In genomic region chr5:81626524-81626923, GRCh38 we compare ENCODE assay signal across 11 cellular contexts.
A peak's percentile ranks its signal among the peaks of the same experiment; 100 is the strongest.
DNase-seq lines count a peak whose midpoint lies in the region; ATAC-seq, FAIRE-seq and TF ChIP-seq lines count a peak whose summit lies in the region.
"Had no signal": no experiment of that assay in that cellular context is flagged by ENCODE, and none has a peak within 500 bp of the region (broad histone marks: within the 10 kb centered on the region; RNA-seq: fewer than 3 reads in every experiment).

No MANE protein-coding gene starts in this region.

- no peak overlapping the region for H2BK5ac ChIP-seq in mesendoderm (ENCODE audit: low read length)

- H3K4me1 ChIP-seq in astrocyte (ENCODE audit: insufficient read depth, low read length) (peaks cover 6% of the 10 kb centered on the region), mesendoderm (ENCODE audit: control insufficient read depth, low read depth, low read length) (no peaks in the 10 kb centered on the region), tibial nerve (peaks cover 0 to 6% (median 0%) of the 10 kb centered on the region in 4 donors)

- no peak overlapping the region for H2AK5ac ChIP-seq in mesendoderm (ENCODE audit: low read length)

- H3K9me3 Mint-ChIP-seq in astrocyte (ENCODE audit: unreplicated experiment): no peaks in the 10 kb centered on the region

- H3K27me3 ChIP-seq in astrocyte (ENCODE audit: insufficient read depth, low read length) (no peaks in the 10 kb centered on the region), mesendoderm (ENCODE audit: insufficient read depth, low read length, poor library complexity) (no peaks in the 10 kb centered on the region), tibial nerve (no peaks in the 10 kb centered on the region)

- peak overlapping the region; percentile 95 for H3K27ac Mint-ChIP-seq in astrocyte (ENCODE audit: unreplicated experiment)
- H3K27ac Mint-ChIP-seq: endodermal cell, T-cell had no signal

- no peaks in the 10 kb centered on the region for H3K79me1 ChIP-seq in mesendoderm (ENCODE audit: low read length)

- TF ChIP-seq POLR2A in tibial nerve (IDR thresholded peaks at IDR 0.05): no peak

- H3K4ac ChIP-seq in mesendoderm (ENCODE audit: low read depth, low read length): no peak overlapping the region

- H3K4me2 ChIP-seq in astrocyte (ENCODE audit: low read length): peak overlapping the region; percentile 57
- no peak overlapping the region for H3K4me2 ChIP-seq in mesendoderm (ENCODE audit: low read length)

- no peak overlapping the region for H3K56ac ChIP-seq in mesendoderm (ENCODE audit: low read length)

- no peaks in the 10 kb centered on the region for H3K79me2 ChIP-seq in astrocyte (ENCODE audit: insufficient read depth, low read length)
- H3K79me2 ChIP-seq in mesendoderm (ENCODE audit: control insufficient read depth, insufficient read depth, low read length): no peaks in the 10 kb centered on the region

- H2AFZ ChIP-seq in astrocyte (ENCODE audit: low read depth, low read length): no peak overlapping the region

- no CpG with 5 or more reads among the region's 1 CpG for WGBS in mesendoderm (ENCODE audit: extremely low coverage, insufficient coverage, low lambda C conversion rate)
- WGBS in tibial nerve, 2 donors: 5 to 15% methylated on average over 1 of the region's 1 CpG

- H3K4me1 Mint-ChIP-seq in astrocyte (ENCODE audit: low read depth, unreplicated experiment): peaks cover 28% of the 10 kb centered on the region

- H3K27ac ChIP-seq in astrocyte (ENCODE audit: low read depth, low read length): peak overlapping the region; percentile 28
- no peak overlapping the region for H3K27ac ChIP-seq in mesendoderm (ENCODE audit: low read depth, low read length)
- H3K27ac ChIP-seq in tibial nerve: no peak overlapping the region

- no peak overlapping the region for H4K5ac ChIP-seq in mesendoderm (ENCODE audit: low read length)

- H3K36me3 Mint-ChIP-seq in astrocyte (ENCODE audit: low read depth, unreplicated experiment): peaks cover 3% of the 10 kb centered on the region

- no peaks in the 10 kb centered on the region for H4K20me1 ChIP-seq in astrocyte (ENCODE audit: insufficient read depth, low read length)

- no peak for TF ChIP-seq CTCF in astrocyte (IDR thresholded peaks at IDR 0.05; ENCODE audit: insufficient read depth, low read depth, low read length)
- no peak for TF ChIP-seq CTCF in tibial nerve (IDR thresholded peaks at IDR 0.05)

- no peak for TF ChIP-seq EP300 in tibial nerve (IDR thresholded peaks at IDR 0.05)

- no peak overlapping the region for H3K23ac ChIP-seq in mesendoderm (ENCODE audit: low read length)

- H3K9ac ChIP-seq in astrocyte (ENCODE audit: low read length): no peak overlapping the region
- H3K9ac ChIP-seq in mesendoderm (ENCODE audit: low read length): no peak overlapping the region

- H3K4me3 ChIP-seq in astrocyte (ENCODE audit: insufficient read depth, low read depth, low read length): no peak overlapping the region
- H3K4me3 ChIP-seq in mesendoderm (ENCODE audit: low read length): no peak overlapping the region
- no peak overlapping the region for H3K4me3 ChIP-seq in tibial nerve

- no peak overlapping the region for H3K4me3 Mint-ChIP-seq in astrocyte (ENCODE audit: unreplicated experiment)
- H3K4me3 Mint-ChIP-seq: endodermal cell, T-cell had no signal

- no peak overlapping the region for H3K18ac ChIP-seq in mesendoderm (ENCODE audit: low read length)

- no peaks in the 10 kb centered on the region for H3K27me3 Mint-ChIP-seq in astrocyte (ENCODE audit: low read depth, unreplicated experiment)
- H3K27me3 Mint-ChIP-seq: T-cell had no signal

- DNase-seq in AG20443 (ENCODE audit: low spot score) (peak; percentile 13), HT1080 (ENCODE audit: low read depth) (peak; percentile 96), astrocyte (ENCODE audit: low read depth) (peak; percentile 87), kidney glomerular epithelial cell (lab: John Stamatoyannopoulos, UW) (peak; percentile 83), OCI-M2 (lab: John Stamatoyannopoulos, UW; ENCODE audit: unreplicated experiment) (no peak), mesendoderm (no peak), tibial nerve (ENCODE audit: low spot score in 2 of 2) (no peak)
- DNase-seq: DMS79, endodermal cell, T-cell had no signal

- peak; percentile 73 for FAIRE-seq in astrocyte (lab: Jason Lieb, UNC)

- H4K8ac ChIP-seq in mesendoderm (ENCODE audit: low read depth, low read length): no peak overlapping the region

- H2BK15ac ChIP-seq in mesendoderm (replicated peaks; ENCODE audit: low read depth): no peak overlapping the region

- ATAC-seq in GM21619 (IDR thresholded peaks at IDR 0.05; ENCODE audit: unreplicated experiment): no peak
- ATAC-seq: T-cell had no signal

- H2BK120ac ChIP-seq in mesendoderm (ENCODE audit: low read depth, low read length): no peak overlapping the region

- no peaks in the 10 kb centered on the region for H3K9me3 ChIP-seq in astrocyte (ENCODE audit: insufficient read depth, low read depth, low read length)
- H3K9me3 ChIP-seq in tibial nerve: no peaks in the 10 kb centered on the region

- no peaks in the 10 kb centered on the region for H3K36me3 ChIP-seq in astrocyte (ENCODE audit: insufficient read depth, low read length)
- H3K36me3 ChIP-seq in mesendoderm (ENCODE audit: control insufficient read depth, insufficient read depth, low read length): no peaks in the 10 kb centered on the region
- peaks cover 0 to 7% (median 0%) of the 10 kb centered on the region in 3 donors for H3K36me3 ChIP-seq in tibial nerve

Comparison
In these comparisons a context has a peak if more than half of its experiments do, and no peak if none do; other contexts are left out.
1. DNase-seq: peak in AG20443 (single experiment), HT1080 (single experiment), astrocyte (single experiment) and kidney glomerular epithelial cell (single experiment); none in OCI-M2 (single experiment), mesendoderm (single experiment) and tibial nerve (0 of 2).